In genomic region chr10:22003111-22003963, GRCh38 we compare ENCODE assay signal across 8 cellular contexts. TPM values are rescaled to one million over a fixed set of nuclear protein-coding genes. Genes with fewer than 3 reads are reported as not detected.
DNase-seq lines count a peak whose midpoint lies in the region; ATAC-seq and TF ChIP-seq lines count a peak whose summit lies in the region.

DNAJC1 (minus strand) TSS chr10:22003730; CDS start chr10:22003434, 296 bp downstream.

- H3F3A ChIP-seq in SU-DHL-6 (ENCODE audit: insufficient read depth): no peaks in the 10 kb centered on the region; the same call in 1 of the 2 replicates

- DNase-seq in GM12865 (ENCODE audit: low read depth) (peak; percentile 98), NCI-H128 (lab: John Stamatoyannopoulos, UW; ENCODE audit: unreplicated experiment) (peak; percentile 90), head of caudate nucleus (peak; percentile 97 to 99 (median 99)), ovary (peak; percentile 96 to 99 (median 99)), thyroid gland (peak; percentile 99)
- DNase-seq in activated naive CD8-positive, alpha-beta T cell treated with anti-CD3 and anti-CD28 coated beads, Interleukin-2, amount 10 ng/mL, durations not matched to agents 7 days and 5 days: peak; percentile 99

- H3K9me3 ChIP-seq in SU-DHL-6 (ENCODE audit: insufficient read depth, low read length): no peaks in the 10 kb centered on the region
- H3K9me3 ChIP-seq in ovary: no peaks in the 10 kb centered on the region
- H3K9me3 ChIP-seq in thyroid gland: no peaks in the 10 kb centered on the region

- H3K27me3 Mint-ChIP-seq in activated naive CD8-positive, alpha-beta T cell treated with anti-CD3 and anti-CD28 coated beads, Interleukin-2, amount 10 ng/mL, durations not matched to agents 7 days and 5 days: peaks cover 12% of the 10 kb centered on the region

- H3K4me1 ChIP-seq in ovary (ENCODE audit: insufficient read depth) (peaks cover 1% of the 10 kb centered on the region), thyroid gland (peaks cover 0 to 9% of the 10 kb centered on the region in 2 donors)

- POLR2A ChIA-PET in activated naive CD8-positive, alpha-beta T cell treated with anti-CD3 and anti-CD28 coated beads, Interleukin-2, amount 10 ng/mL, durations not matched to agents 7 days and 5 days (lab: Charles Lee): interaction anchor here (0.5 to 2.6 kb wide), 15 partner anchors 10 to 1323 kb away, joined by 3 to 14 read pairs (median 4); partner anchors contain the start of gene COMMD3

- TF ChIP-seq CTCF in GM12865 (IDR thresholded peaks at IDR 0.05; ENCODE audit: insufficient read depth, low read depth, low read length, missing control alignments) (peak; percentile 13), SU-DHL-6 (IDR thresholded peaks at IDR 0.05; ENCODE audit: insufficient read depth, low read length, poor library complexity, severe bottlenecking) (no peak), ovary (IDR thresholded peaks at IDR 0.05) (peak in 2 of 3 donors; percentile 14 to 42), thyroid gland (IDR thresholded peaks at IDR 0.05) (peak in 3 of 6 experiments; percentile 10 to 35 (median 10))

- peak within 1 kb of the TSS; percentile 98 for H3K4me3 Mint-ChIP-seq in activated naive CD8-positive, alpha-beta T cell treated with anti-CD3 and anti-CD28 coated beads, Interleukin-2, amount 10 ng/mL, durations not matched to agents 7 days and 5 days

- no peaks in the 10 kb centered on the region for H3K27me3 ChIP-seq in SU-DHL-6 (ENCODE audit: low read length)
- H3K27me3 ChIP-seq in ovary: no peaks in the 10 kb centered on the region
- H3K27me3 ChIP-seq in thyroid gland: no peaks in the 10 kb centered on the region

- ATAC-seq in HG02759 (IDR thresholded peaks at IDR 0.05; ENCODE audit: unreplicated experiment): peak; percentile 95
- ATAC-seq in activated naive CD8-positive, alpha-beta T cell treated with anti-CD3 and anti-CD28 coated beads, Interleukin-2, amount 10 ng/mL, durations not matched to agents 7 days and 5 days (ENCODE audit: low read depth): peak; percentile 94

- no peaks in the 10 kb centered on the region for H3K79me2 ChIP-seq in SU-DHL-6 (ENCODE audit: insufficient read depth, low read length)

- peak; percentile 79 for TF ChIP-seq POLR2A in ovary (IDR thresholded peaks at IDR 0.05)
- peak; percentile 88 to 98 for TF ChIP-seq POLR2A in thyroid gland (IDR thresholded peaks at IDR 0.05)

- intact Hi-C loops in head of caudate nucleus (cut with DNase I): loop anchor here (2.0 to 10.0 kb wide), 4 partner anchors 225 to 989 kb away; no protein-coding TSS in a partner anchor
- intact Hi-C loops in ovary (cut with DNase I): loop anchor here in 2 of 4 donors (5.0 to 10.0 kb wide), 3 partner anchors 229 to 431 kb away; partner anchors contain the start of gene BMI1 (in 1 of the 2)
- intact Hi-C loops in thyroid gland (cut with DNase I): loop anchor here (10.0 kb wide), 2 partner anchors 241 to 321 kb away; partner anchors contain the start of gene BMI1

- no peaks in the 10 kb centered on the region; the same call in 1 of the 2 replicates for H4K20me1 ChIP-seq in SU-DHL-6 (ENCODE audit: low read depth, low read length)

- peaks cover 27% of the 10 kb centered on the region for H3K4me1 Mint-ChIP-seq in activated naive CD8-positive, alpha-beta T cell treated with anti-CD3 and anti-CD28 coated beads, Interleukin-2, amount 10 ng/mL, durations not matched to agents 7 days and 5 days

- no peaks in the 10 kb centered on the region for H3K9me2 ChIP-seq in SU-DHL-6 (replicated peaks; ENCODE audit: insufficient read depth, low read length)

- H2AFZ ChIP-seq in SU-DHL-6 (ENCODE audit: low read depth, low read length, severe bottlenecking): peak within 1 kb of the TSS; percentile 98

- WGBS in ovary, 3 donors: 0 to 2% (median 0%) methylated on average over 48 to 88 of the region's 88 CpGs
- 1% methylated on average over 12 to 27 of the region's 88 CpGs for WGBS in thyroid gland, 2 donors

- H3K4me3 ChIP-seq in GM12865 (ENCODE audit: low read depth, low read length) (peak within 1 kb of the TSS; percentile 87), SU-DHL-6 (ENCODE audit: insufficient read depth, low read length, poor library complexity, severe bottlenecking) (peak within 1 kb of the TSS; percentile 76), ovary (peak within 1 kb of the TSS; percentile 88), thyroid gland (replicated peaks in 1 of 3) (peak within 1 kb of the TSS; percentile 72 to 97 (median 89))

- H3K36me3 Mint-ChIP-seq in activated naive CD8-positive, alpha-beta T cell treated with anti-CD3 and anti-CD28 coated beads, Interleukin-2, amount 10 ng/mL, durations not matched to agents 7 days and 5 days: peaks cover 5% of the 10 kb centered on the region

- peak within 1 kb of the TSS; percentile 92 for H3K4me2 ChIP-seq in SU-DHL-6 (ENCODE audit: low read depth, low read length, poor library complexity, severe bottlenecking)

- H3K9ac ChIP-seq in SU-DHL-6 (ENCODE audit: low read length): peak within 1 kb of the TSS; percentile 71

- H3K27ac ChIP-seq in SU-DHL-6 (ENCODE audit: low read depth, low read length): peak within 1 kb of the TSS; percentile 60
- H3K27ac ChIP-seq in ovary: peak within 1 kb of the TSS; percentile 83 to 93
- H3K27ac ChIP-seq in thyroid gland: peak within 1 kb of the TSS; percentile 90 to 95 (median 93)

- no peaks in the 10 kb centered on the region for H3K36me3 ChIP-seq in SU-DHL-6 (ENCODE audit: low read length)
- no peaks in the 10 kb centered on the region for H3K36me3 ChIP-seq in ovary
- no peaks in the 10 kb centered on the region for H3K36me3 ChIP-seq in thyroid gland

- no peak for TF ChIP-seq EP300 in ovary (IDR thresholded peaks at IDR 0.05)

- peaks cover 2% of the 10 kb centered on the region for H3K9me3 Mint-ChIP-seq in activated naive CD8-positive, alpha-beta T cell treated with anti-CD3 and anti-CD28 coated beads, Interleukin-2, amount 10 ng/mL, durations not matched to agents 7 days and 5 days

- peak within 1 kb of the TSS; percentile 97 for H3K27ac Mint-ChIP-seq in activated naive CD8-positive, alpha-beta T cell treated with anti-CD3 and anti-CD28 coated beads, Interleukin-2, amount 10 ng/mL, durations not matched to agents 7 days and 5 days

RNA-seq across cellular contexts. Expression of gene DNAJC1, which starts in this region (rescaled TPM):
- total RNA-seq in activated naive CD8-positive, alpha-beta T cell treated with anti-CD3 and anti-CD28 coated beads, Interleukin-2, amount 10 ng/mL, durations not matched to agents 7 days and 5 days: 10 to 100 TPM; 22.3 to 23.0 TPM
- total RNA-seq in ovary (10 to 100 TPM; 18.8 to 62.7 (median 21.0) TPM), thyroid gland (100 to 1,000 TPM in 2 of 4 donors, 10 to 100 TPM in 2; 73.4 to 157 (median 95.6) TPM)
- 10 to 100 TPM; 20.2 to 44.8 TPM for polyA plus RNA-seq in ovary

Comparison
In these comparisons a context has a peak if more than half of its experiments do, and no peak if none do; other contexts are left out.
1. Peak in every context shown above with its lines: DNase-seq, ATAC-seq, H3K4me3 ChIP-seq and H3K27ac ChIP-seq.